In the genomic region with DNA sequence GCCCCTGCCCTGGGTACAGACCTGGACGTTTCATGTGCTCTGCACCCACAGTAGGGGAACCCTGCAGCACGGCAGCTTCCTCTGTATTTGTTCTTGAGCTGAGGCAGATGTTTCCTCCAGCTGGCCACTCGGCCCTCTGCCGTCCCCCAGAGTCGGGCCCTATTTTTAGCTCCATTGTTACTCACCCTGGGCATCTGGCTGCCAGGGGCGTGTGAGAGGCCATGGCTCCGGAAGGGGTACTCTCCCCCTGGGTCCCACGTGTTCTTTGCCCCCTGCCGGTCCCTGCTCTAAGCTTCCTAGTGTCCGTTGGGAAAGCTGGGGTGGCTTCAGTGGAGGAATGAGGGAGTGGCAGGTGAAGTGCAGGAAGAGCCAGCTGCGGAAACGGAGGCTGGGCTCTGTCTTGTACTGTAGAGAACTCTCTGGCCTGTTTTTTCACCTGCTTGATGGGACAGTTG, we compare ENCODE assay signal across 8 cellular contexts. TPM values are rescaled to one million over a fixed set of nuclear protein-coding genes. Genes with fewer than 3 reads are reported as not detected.
DNase-seq lines count a peak whose midpoint lies in the region; ATAC-seq and TF ChIP-seq lines count a peak whose summit lies in the region.

No MANE protein-coding gene starts in this region.

- H3K9me3 ChIP-seq in OCI-LY7 (ENCODE audit: low read length), result no peaks in the 10 kb centered on the region
- no peaks in the 10 kb centered on the region for H3K9me3 ChIP-seq in cardiac muscle cell (ENCODE audit: low read depth)
- no peaks in the 10 kb centered on the region for H3K9me3 ChIP-seq in CD4-positive, alpha-beta memory T cell (ENCODE audit: control insufficient read depth in 1 of 2, low read length in 2 of 2)

- no peaks in the 10 kb centered on the region for H3K36me3 Mint-ChIP-seq in CD4-positive, alpha-beta memory T cell

- H3K27ac ChIP-seq in OCI-LY7 (ENCODE audit: low read depth, low read length, poor library complexity, severe bottlenecking) (peak overlapping the region; percentile 54), cardiac muscle cell (peak overlapping the region; percentile 19)
- H3K27ac ChIP-seq in CD4-positive, alpha-beta memory T cell (ENCODE audit: low read depth, low read length), result no peak overlapping the region

- DNase-seq in OCI-LY7 (ENCODE audit: low spot score) (peak; percentile 83), cardiac muscle cell (ENCODE audit: low read depth in 1 of 2, low spot score in 1 of 2) (peak; percentile 30 to 53), retinal pigment epithelial cell (ENCODE audit: low read depth) (no peak), cerebellar cortex (ENCODE audit: low spot score) (no peak), omental fat pad (ENCODE audit: low spot score) (no peak)
- DNase-seq in CD4-positive, alpha-beta memory T cell, result no peak

- no peak overlapping the region for H3K4me3 Mint-ChIP-seq in CD4-positive, alpha-beta memory T cell

- H3K4me1 Mint-ChIP-seq in CD4-positive, alpha-beta memory T cell, result no peaks in the 10 kb centered on the region

- no peaks in the 10 kb centered on the region for H3K27me3 ChIP-seq in cardiac muscle cell
- H3K27me3 ChIP-seq in CD4-positive, alpha-beta memory T cell (ENCODE audit: insufficient read depth, low read length), result no peaks in the 10 kb centered on the region

- peak overlapping the region; percentile 60 for H3K4me2 ChIP-seq in OCI-LY7 (ENCODE audit: low read length)

- H3K4me1 ChIP-seq in OCI-LY7 (ENCODE audit: insufficient read depth, low read length, poor library complexity, severe bottlenecking), result peaks cover 79% of the 10 kb centered on the region
- H3K4me1 ChIP-seq in cardiac muscle cell (ENCODE audit: low read depth), result peaks cover 38% of the 10 kb centered on the region
- H3K4me1 ChIP-seq in CD4-positive, alpha-beta memory T cell (ENCODE audit: insufficient read depth, low read length), result no peaks in the 10 kb centered on the region

- TF ChIP-seq CTCF in GM12872 (IDR thresholded peaks at IDR 0.05; ENCODE audit: insufficient read depth, low read depth, low read length) (0 out of 3 replicates have a peak, but pooled peaks have one; percentile 2), OCI-LY7 (conservative IDR thresholded peaks at IDR 0.05; ENCODE audit: low read length) (no peak), cardiac muscle cell (IDR thresholded peaks at IDR 0.05; ENCODE audit: low read depth, low read length) (no peak), retinal pigment epithelial cell (conservative IDR thresholded peaks at IDR 0.05; ENCODE audit: low read depth, low read length) (peak; percentile 18), omental fat pad (IDR thresholded peaks at IDR 0.05) (no peak)

- H3K4me3 ChIP-seq in OCI-LY7 (ENCODE audit: low read depth, low read length, poor library complexity, severe bottlenecking) (peak overlapping the region; percentile 6), cardiac muscle cell (no peak overlapping the region), retinal pigment epithelial cell (ENCODE audit: low read length) (no peak overlapping the region)
- no peak overlapping the region for H3K4me3 ChIP-seq in CD4-positive, alpha-beta memory T cell (ENCODE audit: low read length in 2 of 2)

- no peaks in the 10 kb centered on the region for H3K9me2 ChIP-seq in OCI-LY7 (ENCODE audit: insufficient read depth, low read length)

- POLR2A ChIA-PET in OCI-LY7 (lab: Charles Lee), result interaction anchor here (0.6 to 3.0 kb wide), 7 partner anchors 10 to 77 kb away, joined by 3 to 17 read pairs (median 6); no protein-coding TSS in a partner anchor
- POLR2A ChIA-PET in CD4-positive, alpha-beta memory T cell (lab: Charles Lee; ENCODE audit: partially characterized antibody), result no interaction called here

- peaks cover 0 to 2% of the 10 kb centered on the region in 2 donors for H3K27me3 Mint-ChIP-seq in CD4-positive, alpha-beta memory T cell

- peaks cover 75% of the 10 kb centered on the region for H3K79me2 ChIP-seq in OCI-LY7 (ENCODE audit: insufficient read depth, low read depth, low read length)

- H4K20me1 ChIP-seq in OCI-LY7 (ENCODE audit: insufficient read depth, low read length), result peaks cover 3% of the 10 kb centered on the region; the same call in 1 of the 2 replicates

- no peak overlapping the region for H2AFZ ChIP-seq in OCI-LY7 (ENCODE audit: low read length)

- ATAC-seq in HG03342 (IDR thresholded peaks at IDR 0.05; ENCODE audit: unreplicated experiment) (no peak), omental fat pad (ENCODE audit: low FRiP score) (no peak)

- intact Hi-C loops in OCI-LY7 (cut with micrococcal nuclease; ENCODE audit: unreplicated experiment), result loop anchor here (1.0 kb wide), 2 partner anchors 16 to 29 kb away; no protein-coding TSS in a partner anchor
- intact Hi-C loops in CD4-positive, alpha-beta memory T cell (cut with micrococcal nuclease), result no loop called here

- CTCF ChIA-PET in OCI-LY7 (lab: Charles Lee; ENCODE audit: unreplicated experiment), result interaction anchor here (0.6 to 1.3 kb wide), 4 partner anchors 13 to 935 kb away, joined by 3 to 7 read pairs (median 4); no protein-coding TSS in a partner anchor
- CTCF ChIA-PET in CD4-positive, alpha-beta memory T cell (lab: Charles Lee; ENCODE audit: partially characterized antibody), result no interaction called here

- no peak overlapping the region for H3K27ac Mint-ChIP-seq in CD4-positive, alpha-beta memory T cell

- H3K36me3 ChIP-seq in OCI-LY7 (ENCODE audit: insufficient read depth, low read length), result peaks cover 30% of the 10 kb centered on the region
- no peaks in the 10 kb centered on the region for H3K36me3 ChIP-seq in cardiac muscle cell
- H3K36me3 ChIP-seq in CD4-positive, alpha-beta memory T cell (ENCODE audit: insufficient read depth, low read length), result no peaks in the 10 kb centered on the region

- no TSS peak for BruUV-seq in OCI-LY7 (replicated peaks; lab: Mats Ljungman, UMichigan)

- no peaks in the 10 kb centered on the region for H3K9me3 Mint-ChIP-seq in CD4-positive, alpha-beta memory T cell

RNA-seq across cellular contexts. Expression of a gene that starts 30.4 kb away (rescaled TPM):
- total RNA-seq in OCI-LY7 (2014; rRNA removed; shearing (Covaris generic)), result 41.6 and 52.7 TPM in 2 replicates
- 54.5 and 66.7 TPM in 2 replicates for total RNA-seq in OCI-LY7 (2022)
- 11.1 and 19.1 TPM in 2 replicates for total RNA-seq in cardiac muscle cell
- polyA plus RNA-seq in cardiac muscle cell, result 5.7 and 14.3 TPM in 2 replicates
- 10 to 100 TPM in 2 of 4 donors, 1 to 10 TPM in 2; 3.3 to 12.1 (median 8.0) TPM for total RNA-seq in omental fat pad
- not detected for total RNA-seq in CD4-positive, alpha-beta memory T cell
- not detected for polyA plus RNA-seq in CD4-positive, alpha-beta memory T cell

Comparison
In these comparisons a context has a peak if more than half of its experiments do, and no peak if none do; other contexts are left out.
1. CTCF ChIP-seq: peak in GM12872 (single experiment) and retinal pigment epithelial cell (single experiment); none in OCI-LY7 (single experiment), cardiac muscle cell (single experiment) and omental fat pad (0 of 3).
2. DNase-seq: peak in OCI-LY7 (single experiment) and cardiac muscle cell (2 of 2); none in retinal pigment epithelial cell (single experiment), cerebellar cortex (single experiment), omental fat pad (single experiment) and CD4-positive, alpha-beta memory T cell (0 of 5).
3. RNA of a gene that starts 30.4 kb away (total RNA-seq): 41.6 to 66.7 TPM in OCI-LY7, 11.1 to 19.1 TPM in cardiac muscle cell and 3.3 to 12.1 TPM in omental fat pad; not detected in CD4-positive, alpha-beta memory T cell; every median in the first group is over 4 times any median in the second.